ENCODE assay signal across 39 cellular contexts in genomic region chr5:76133967-76134366, GRCh38. TPM values are rescaled to one million over a fixed set of nuclear protein-coding genes. Genes with fewer than 3 reads are reported as not detected.
"Had no signal": no experiment of that assay in that cellular context is flagged by ENCODE, and none has a peak within 500 bp of the region (broad histone marks: within the 10 kb centered on the region; RNA-seq: fewer than 3 reads in every experiment).

No MANE protein-coding gene starts in this region.

- H3K36me3 ChIP-seq: MG63 had no signal

- H3K27ac ChIP-seq: KMS-11 had no signal

- H3K9me3 ChIP-seq: MG63 had no signal

- DNase-seq: Karpas-422, Kasumi-1, KG1, MG63, MM.1S, MV-4-11, NCI-H1048, NCI-H1092, NCI-H1092 treated with DMSO at 0.1 percent for 48 hours, NCI-H1105, NCI-H1105 treated with DMSO at 0.1 percent for 48 hours, NCI-H1417, NCI-H1417 treated with DMSO at 0.1 percent for 48 hours, NCI-H1436, NCI-H1436 treated with DMSO at 0.1 percent for 48 hours, NCI-H146, NCI-H1694, NCI-H1694 treated with DMSO at 0.1 percent for 48 hours, NCI-H187, NCI-H187 treated with DMSO at 0.1 percent for 48 hours, NCI-H1930, NCI-H2029, NCI-H2029 treated with DMSO at 0.1 percent for 48 hours, NCI-H2081, NCI-H2081 treated with DMSO at 0.1 percent for 48 hours, NCI-H2107, NCI-H2171, NCI-H2171 treated with DMSO at 0.1 percent for 48 hours, NCI-H2227 treated with DMSO at 0.1 percent for 48 hours, NCI-H226, NCI-H345, NCI-H446, NCI-H446 treated with DMSO at 0.1 percent for 48 hours, NCI-H510A had no signal

- H3K9ac ChIP-seq: KMS-11 had no signal

- H3K4me3 ChIP-seq: MG63 had no signal

- H3K4me2 ChIP-seq: KMS-11 had no signal

RNA-seq across cellular contexts. Expression of gene SV2C, which starts 50.8 kb away (rescaled TPM):
- total RNA-seq: LHCN-M2, M059J, MCF 10A, NCI-H460 had no signal
